In the genomic region with DNA sequence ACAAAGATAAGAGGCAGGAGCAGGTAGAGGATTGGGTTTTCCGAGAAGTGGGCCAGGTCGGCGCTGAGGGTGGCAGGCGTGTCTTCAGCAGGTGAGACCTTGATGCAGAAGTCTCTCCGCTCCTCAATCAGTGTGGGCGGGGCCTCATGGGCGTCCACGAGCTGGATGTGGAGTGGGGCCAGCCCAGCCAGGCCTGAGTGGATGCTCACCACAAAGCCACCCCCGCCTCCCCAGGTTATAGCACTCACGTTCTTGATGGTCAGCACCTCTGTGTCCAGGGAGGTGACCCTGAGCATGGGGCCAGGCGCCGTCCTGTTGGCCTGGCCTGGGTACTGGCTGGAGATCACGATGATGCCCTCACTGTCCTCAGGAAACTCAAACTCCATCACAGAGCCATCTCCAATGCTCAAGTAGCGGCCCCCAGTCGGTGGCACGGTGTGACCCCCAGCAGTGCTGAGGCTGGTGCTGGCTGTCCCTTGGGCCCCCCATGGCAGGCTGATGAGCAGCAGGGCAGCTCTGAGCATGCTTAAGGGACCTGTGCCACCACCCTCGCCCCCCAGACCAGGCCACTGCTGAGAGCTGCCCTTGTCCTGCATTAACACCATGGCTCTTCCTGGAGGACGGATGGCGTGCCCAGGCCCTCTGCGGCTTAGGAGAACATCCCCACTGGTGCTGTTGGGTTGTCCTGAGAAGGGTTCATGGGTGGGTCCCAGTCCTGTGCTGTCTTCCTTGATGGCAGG, we compare ENCODE assay signal across 19 cellular contexts. TPM values are rescaled to one million over a fixed set of nuclear protein-coding genes. Genes with fewer than 3 reads are reported as not detected.
DNase-seq lines count a peak whose midpoint lies in the region; ATAC-seq, FAIRE-seq and TF ChIP-seq lines count a peak whose summit lies in the region.
"Had no signal": no experiment of that assay in that cellular context is flagged by ENCODE, and none has a peak within 500 bp of the region (broad histone marks: within the 10 kb centered on the region; RNA-seq: fewer than 3 reads in every experiment).

No MANE protein-coding gene starts in this region.

- no peaks in the 10 kb centered on the region for H3K36me3 ChIP-seq in CD4-positive, alpha-beta memory T cell (ENCODE audit: insufficient read depth, low read length)
- H3K36me3 ChIP-seq in HEK293 (ENCODE audit: control insufficient read depth in 2 of 2, insufficient read depth in 1 of 2, low read length in 2 of 2) (peaks cover 0 to 36% of the 10 kb centered on the region in 2 experiments; a peak in 1 of 3 replicates), ascending aorta (peaks cover 0 to 6% of the 10 kb centered on the region in 2 donors), HepG2 (replicated peaks in 1 of 2; ENCODE audit: control insufficient read depth in 1 of 2, insufficient read depth in 2 of 2, low read length in 2 of 2) (no peaks in the 10 kb centered on the region; a peak in 1 of 5 replicates)
- H3K36me3 ChIP-seq: cardiac muscle cell, thyroid gland had no signal

- H3K9ac ChIP-seq in HepG2 (ENCODE audit: insufficient read depth, low read depth, low read length) = no peak overlapping the region

- H3K27me3 Mint-ChIP-seq in CD4-positive, alpha-beta memory T cell = no peaks in the 10 kb centered on the region
- no peaks in the 10 kb centered on the region for H3K27me3 Mint-ChIP-seq in natural killer cell (ENCODE audit: low read depth in 2 of 2)

- peak overlapping the region in 6 of 7 donors; percentile 22 to 90 (median 68) for H3K27ac Mint-ChIP-seq in CD4-positive, alpha-beta memory T cell
- H3K27ac Mint-ChIP-seq in natural killer cell = peak overlapping the region; percentile 73 to 93

- no peaks in the 10 kb centered on the region for H3K27me3 ChIP-seq in CD4-positive, alpha-beta memory T cell (ENCODE audit: insufficient read depth, low read length)
- H3K27me3 ChIP-seq in ascending aorta (no peaks in the 10 kb centered on the region), HepG2 (ENCODE audit: control insufficient read depth in 1 of 2, insufficient read depth in 2 of 2, low read length in 2 of 2) (no peaks in the 10 kb centered on the region)
- H3K27me3 ChIP-seq: cardiac muscle cell, thyroid gland had no signal

- TF ChIP-seq EP300 in HepG2 (IDR thresholded peaks at IDR 0.05; ENCODE audit: low read depth in 2 of 2, low read length in 2 of 2) = no peak
- TF ChIP-seq EP300 in HepG2 (CRISPR knock-in tag; IDR thresholded peaks at IDR 0.05; ENCODE audit: borderline replicate concordance) = no peak

- no peak for DNase-seq in CD4-positive, alpha-beta memory T cell
- DNase-seq in ascending aorta (ENCODE audit: low spot score in 2 of 2) (no peak), natural killer cell (no peak), HCEC 1CT (no peak), HepG2 (ENCODE audit: low spot score) (no peak), D341Med (ENCODE audit: low spot score) (no peak)
- DNase-seq: activated CD4-positive, alpha-beta T cell treated with anti-CD3 and anti-CD28 coated beads for 48 hours; activated gamma-delta T cell treated with Interleukin-2 at 50 U/mL for 16 hours; GDM1; head of caudate nucleus; NCI-H187; NCI-H510A; psoas muscle; thyroid gland had no signal

- peaks cover 5 to 41% (median 16%) of the 10 kb centered on the region in 4 donors for H3K4me1 Mint-ChIP-seq in CD4-positive, alpha-beta memory T cell
- peaks cover 15 to 17% of the 10 kb centered on the region in 2 donors for H3K4me1 Mint-ChIP-seq in natural killer cell

- H3K36me3 Mint-ChIP-seq in CD4-positive, alpha-beta memory T cell = peaks cover 0 to 7% of the 10 kb centered on the region in 2 donors
- no peaks in the 10 kb centered on the region for H3K36me3 Mint-ChIP-seq in natural killer cell

- no peak for ATAC-seq in natural killer cell
- no peak for ATAC-seq in HepG2
- no peak for ATAC-seq in HG03469 (IDR thresholded peaks at IDR 0.05; ENCODE audit: unreplicated experiment)
- ATAC-seq: Panc1, psoas muscle had no signal

- no CpG with 5 or more reads among the region's 20 CpGs for WGBS in HepG2 (ENCODE audit: low lambda C conversion rate)

- CTCF ChIA-PET in CD4-positive, alpha-beta memory T cell (lab: Charles Lee; ENCODE audit: partially characterized antibody) = interaction anchor here (1.5 to 3.4 kb wide), 2 partner anchors 39 to 60 kb away, joined by 4 to 10 read pairs; partner anchors contain the start of gene ATP6AP1
- CTCF ChIA-PET in HEK293 (lab: Yijun Ruan, JAX) (interaction anchor here (1.0 to 2.5 kb wide), 3 partner anchors 11 to 38 kb away, joined by 3 to 8 read pairs (median 6); no protein-coding TSS in a partner anchor), HepG2 (lab: Yijun Ruan, JAX; ENCODE audit: low intra/inter-chr PET ratio, low total read pairs) (no interaction called here)

- no TSS peak for BruUV-seq in HepG2 (replicated peaks; lab: Mats Ljungman, UMichigan)

- H3K79me2 ChIP-seq in HepG2 (ENCODE audit: insufficient read depth, low read length) = no peaks in the 10 kb centered on the region

- peaks cover 44% of the 10 kb centered on the region for H3K4me1 ChIP-seq in CD4-positive, alpha-beta memory T cell (ENCODE audit: insufficient read depth, low read length)
- H3K4me1 ChIP-seq in HEK293 (ENCODE audit: control insufficient read depth, insufficient read depth, low read length) = no peaks in the 10 kb centered on the region; the same call in 1 of the 2 replicates
- peaks cover 0 to 11% of the 10 kb centered on the region in 2 donors for H3K4me1 ChIP-seq in ascending aorta
- peaks cover 27% of the 10 kb centered on the region for H3K4me1 ChIP-seq in HepG2 (ENCODE audit: insufficient read depth, low read length)

- no peak overlapping the region for H3K27ac ChIP-seq in CD4-positive, alpha-beta memory T cell (ENCODE audit: low read depth, low read length)
- H3K27ac ChIP-seq in HEK293 (ENCODE audit: extremely low read depth, low read depth, low read length) (no peak overlapping the region), ascending aorta (peak overlapping the region; percentile 88 to 97), HepG2 (ENCODE audit: extremely low read length, insufficient read depth, low read length) (no peak overlapping the region)
- H3K27ac ChIP-seq: cardiac muscle cell, thyroid gland had no signal

- intact Hi-C loops in CD4-positive, alpha-beta memory T cell (cut with micrococcal nuclease) = no loop called here
- intact Hi-C loops in ascending aorta (cut with DNase I) = loop anchor here (5.0 kb wide), 1 partner anchor 44 kb away; no protein-coding TSS in a partner anchor
- intact Hi-C loops in natural killer cell (cut with micrococcal nuclease) = no loop called here
- intact Hi-C loops in HepG2 (cut with micrococcal nuclease; ENCODE audit: unreplicated experiment) = no loop called here

- no peaks in the 10 kb centered on the region for H4K20me1 ChIP-seq in HepG2 (ENCODE audit: insufficient read depth, low read length)

- no peaks in the 10 kb centered on the region for H3K9me3 Mint-ChIP-seq in CD4-positive, alpha-beta memory T cell
- no peaks in the 10 kb centered on the region for H3K9me3 Mint-ChIP-seq in natural killer cell
- H3K9me3 Mint-ChIP-seq: T-helper 1 cell treated with Interleukin-12 subunit alpha and Interleukin-12 subunit beta and Interleukin-4 antibody, amounts not matched to agents 30 μg/mL and 1 μg/mL, for 36 hours had no signal

- FAIRE-seq in HepG2 (lab: Jason Lieb, UNC) = no peak

- TF ChIP-seq CTCF in HEK293 (tag by site-specific recombination; IDR thresholded peaks at IDR 0.05) (no peak), ascending aorta (IDR thresholded peaks at IDR 0.05) (no peak), natural killer cell (IDR thresholded peaks at IDR 0.05) (no peak), HepG2 (CRISPR knock-in tag; IDR thresholded peaks at IDR 0.05) (no peak)

- no peaks in the 10 kb centered on the region for H3K9me3 ChIP-seq in CD4-positive, alpha-beta memory T cell (ENCODE audit: control insufficient read depth in 1 of 2, low read length in 2 of 2)
- H3K9me3 ChIP-seq in HEK293 (ENCODE audit: control insufficient read depth, insufficient read depth, low read depth, low read length) (no peaks in the 10 kb centered on the region; the same call in 1 of the 2 replicates), ascending aorta (no peaks in the 10 kb centered on the region), HepG2 (ENCODE audit: low read length) (no peaks in the 10 kb centered on the region)
- H3K9me3 ChIP-seq: psoas muscle, thyroid gland had no signal

- no peak overlapping the region for H3K4me3 ChIP-seq in CD4-positive, alpha-beta memory T cell (ENCODE audit: low read length in 2 of 2)
- H3K4me3 ChIP-seq in HEK293 (ENCODE audit: low read depth, low read length) (no peak overlapping the region), ascending aorta (no peak overlapping the region), HepG2 (replicated peaks in 1 of 3; ENCODE audit: insufficient read depth in 1 of 3, low read depth in 2 of 3, low read length in 3 of 3) (no peak overlapping the region)
- H3K4me3 ChIP-seq: cardiac muscle cell, thyroid gland had no signal

- TF ChIP-seq POLR2A in HepG2 (IDR thresholded peaks at IDR 0.05; ENCODE audit: insufficient read depth in 1 of 2, low read depth in 2 of 2, low read length in 2 of 2) = no peak

- H2AFZ ChIP-seq in HepG2 (ENCODE audit: low read length) = no peak overlapping the region

- peak overlapping the region in 6 of 8 donors; percentile 21 to 89 (median 46) for H3K4me3 Mint-ChIP-seq in CD4-positive, alpha-beta memory T cell
- peak overlapping the region; percentile 58 for H3K4me3 Mint-ChIP-seq in natural killer cell

- no peak overlapping the region for H3K4me2 ChIP-seq in HepG2 (ENCODE audit: low read depth, low read length)

- TF ChIP-seq RAD21 in HepG2 (CRISPR knock-in tag; IDR thresholded peaks at IDR 0.05) = no peak

- POLR2A ChIA-PET in CD4-positive, alpha-beta memory T cell (lab: Charles Lee; ENCODE audit: partially characterized antibody) = interaction anchor here (0.7 to 8.9 kb wide), 10 partner anchors 8 to 139 kb away, joined by 3 to 111 read pairs (median 26); partner anchors contain the start of genes FAM3A, LAGE3, PLXNA3 and RPL10
- POLR2A ChIA-PET in HEK293 (lab: Yijun Ruan, JAX) = interaction anchor here (2.2 to 2.5 kb wide), 4 partner anchors 10 to 90 kb away, joined by 9 to 21 read pairs (median 13); partner anchors contain the start of genes DNASE1L1, LAGE3 and RPL10
- POLR2A ChIA-PET in HepG2 (lab: Yijun Ruan, JAX) = interaction anchor here (2.7 to 3.2 kb wide), 4 partner anchors 28 to 90 kb away, joined by 13 to 31 read pairs (median 18); partner anchors contain the start of genes FAM3A and RPL10

- in situ Hi-C loops in HepG2 (cut with HindIII; ENCODE audit: extremely low pct_ligation_motif_present, low pct_unique_long_range_greater_than_20kb) = no loop called here

RNA-seq across cellular contexts. Expression of gene SLC10A3, which starts 1.9 kb away (rescaled TPM):
- total RNA-seq in CD4-positive, alpha-beta memory T cell = 10 to 100 TPM; 22.5 to 23.7 TPM
- polyA plus RNA-seq in CD4-positive, alpha-beta memory T cell = 10 to 100 TPM; 61.4 to 62.3 TPM
- total RNA-seq in ascending aorta (66.2 TPM), natural killer cell (10 to 100 TPM; 26.5 to 42.1 (median 31.8) TPM), HepG2 (2016; rRNA removed; fragmentation: Illumina TruSeq; extraction: Trizol) (10.1 and 10.8 TPM in 2 replicates)
- 9.0 and 10.7 TPM in 2 replicates for total RNA-seq in HepG2 (2016; cell fraction: cytosol; rRNA removed; fragmentation: Illumina TruSeq; extraction: Trizol; ENCODE audit: low read depth)
- total RNA-seq in HepG2 (2016; cell fraction: insoluble cytoplasmic fraction; rRNA removed; fragmentation: Illumina TruSeq; extraction: Trizol) = 7.1 and 10.6 TPM in 2 replicates
- total RNA-seq in HepG2 (2016; cell fraction: membrane; rRNA removed; fragmentation: Illumina TruSeq; extraction: Trizol) = 19.7 and 23.5 TPM in 2 replicates
- 5.5 and 5.9 TPM in 2 replicates for total RNA-seq in HepG2 (2016; cell fraction: nucleus; rRNA removed; fragmentation: Illumina TruSeq; extraction: Trizol)
- polyA plus RNA-seq in HepG2 (2011; rRNA removed) = 11.5 and 13.7 TPM in 2 replicates
- 12.8 and 15.4 TPM in 2 replicates for polyA plus RNA-seq in HepG2 (2011; cell fraction: cytosol; rRNA removed)
- 12.0 and 13.6 TPM in 2 replicates for polyA plus RNA-seq in HepG2 (2011; cell fraction: nucleus; rRNA removed)
- polyA plus RNA-seq in HepG2 (2012) = 7.8 and 12.5 TPM in 2 replicates
- 16.2 and 21.3 TPM in 2 replicates for polyA plus RNA-seq in HepG2 (2016; cell fraction: cytosol; fragmentation: Illumina TruSeq; extraction: Trizol; ENCODE audit: low read depth)
- 14.1 and 15.3 TPM in 2 replicates for polyA plus RNA-seq in HepG2 (2016; cell fraction: insoluble cytoplasmic fraction; fragmentation: Illumina TruSeq; extraction: Trizol; ENCODE audit: low read depth)
- polyA plus RNA-seq in HepG2 (2016; cell fraction: membrane; fragmentation: Illumina TruSeq; extraction: Trizol; ENCODE audit: low read depth) = 27.8 and 30.6 TPM in 2 replicates
- 13.1 TPM in 2 replicates for polyA plus RNA-seq in HepG2 (2016; cell fraction: nucleus; fragmentation: Illumina TruSeq; extraction: Trizol; ENCODE audit: insufficient read depth, low read depth)
- polyA minus RNA-seq in HepG2 (2011; rRNA and poly(A)+ RNA removed; ENCODE audit: low replicate concordance) = 21.1 and 41.7 TPM in 2 replicates
- polyA minus RNA-seq in HepG2 (2011; cell fraction: cytosol; rRNA and poly(A)+ RNA removed) = 6.5 and 11.1 TPM in 2 replicates
- 2.3 and 2.5 TPM in 2 replicates for polyA minus RNA-seq in HepG2 (2011; cell fraction: nucleus; rRNA and poly(A)+ RNA removed)

RNA-seq across cellular contexts. Expression of gene UBL4A, which starts 2.1 kb away (rescaled TPM):
- 10 to 100 TPM; 33.2 to 41.3 TPM for total RNA-seq in CD4-positive, alpha-beta memory T cell
- 10 to 100 TPM; 56.9 to 66.8 TPM for polyA plus RNA-seq in CD4-positive, alpha-beta memory T cell
- total RNA-seq in ascending aorta (127 TPM), natural killer cell (10 to 100 TPM; 11.7 to 22.4 (median 17.6) TPM), HepG2 (2016; rRNA removed; fragmentation: Illumina TruSeq; extraction: Trizol) (25.5 and 29.1 TPM in 2 replicates)
- total RNA-seq in HepG2 (2016; cell fraction: cytosol; rRNA removed; fragmentation: Illumina TruSeq; extraction: Trizol; ENCODE audit: low read depth) = 11.4 and 12.2 TPM in 2 replicates
- 26.5 and 28.9 TPM in 2 replicates for total RNA-seq in HepG2 (2016; cell fraction: insoluble cytoplasmic fraction; rRNA removed; fragmentation: Illumina TruSeq; extraction: Trizol)
- 32.1 and 33.9 TPM in 2 replicates for total RNA-seq in HepG2 (2016; cell fraction: membrane; rRNA removed; fragmentation: Illumina TruSeq; extraction: Trizol)
- total RNA-seq in HepG2 (2016; cell fraction: nucleus; rRNA removed; fragmentation: Illumina TruSeq; extraction: Trizol) = 10.4 and 12.9 TPM in 2 replicates
- 16.8 and 21.7 TPM in 2 replicates for polyA plus RNA-seq in HepG2 (2011; rRNA removed)
- 20.9 and 32.4 TPM in 2 replicates for polyA plus RNA-seq in HepG2 (2011; cell fraction: cytosol; rRNA removed)
- 11.5 and 13.8 TPM in 2 replicates for polyA plus RNA-seq in HepG2 (2011; cell fraction: nucleus; rRNA removed)
- 14.3 and 16.6 TPM in 2 replicates for polyA plus RNA-seq in HepG2 (2012)
- 12.8 and 14.0 TPM in 2 replicates for polyA plus RNA-seq in HepG2 (2016; cell fraction: cytosol; fragmentation: Illumina TruSeq; extraction: Trizol; ENCODE audit: low read depth)
- 21.9 and 28.0 TPM in 2 replicates for polyA plus RNA-seq in HepG2 (2016; cell fraction: insoluble cytoplasmic fraction; fragmentation: Illumina TruSeq; extraction: Trizol; ENCODE audit: low read depth)
- polyA plus RNA-seq in HepG2 (2016; cell fraction: membrane; fragmentation: Illumina TruSeq; extraction: Trizol; ENCODE audit: low read depth) = 24.6 and 26.6 TPM in 2 replicates
- 17.4 and 20.6 TPM in 2 replicates for polyA plus RNA-seq in HepG2 (2016; cell fraction: nucleus; fragmentation: Illumina TruSeq; extraction: Trizol; ENCODE audit: insufficient read depth, low read depth)
- polyA minus RNA-seq in HepG2 (2011; rRNA and poly(A)+ RNA removed; ENCODE audit: low replicate concordance) = 32.9 and 96.4 TPM in 2 replicates
- polyA minus RNA-seq in HepG2 (2011; cell fraction: cytosol; rRNA and poly(A)+ RNA removed) = 13.2 and 18.6 TPM in 2 replicates
- 3.0 and 4.6 TPM in 2 replicates for polyA minus RNA-seq in HepG2 (2011; cell fraction: nucleus; rRNA and poly(A)+ RNA removed)

RNA-seq across cellular contexts. Expression of gene LAGE3, which starts 9.4 kb away (rescaled TPM):
- 10 to 100 TPM; 18.5 to 19.3 TPM for total RNA-seq in CD4-positive, alpha-beta memory T cell
- polyA plus RNA-seq in CD4-positive, alpha-beta memory T cell = 10 to 100 TPM; 46.0 to 58.0 TPM
- total RNA-seq in ascending aorta (52.0 TPM), natural killer cell (10 to 100 TPM; 10.8 to 12.5 (median 10.9) TPM), HepG2 (2016; rRNA removed; fragmentation: Illumina TruSeq; extraction: Trizol) (12.7 and 13.0 TPM in 2 replicates)
- total RNA-seq in HepG2 (2016; cell fraction: cytosol; rRNA removed; fragmentation: Illumina TruSeq; extraction: Trizol; ENCODE audit: low read depth) = 13.1 and 15.3 TPM in 2 replicates
- total RNA-seq in HepG2 (2016; cell fraction: insoluble cytoplasmic fraction; rRNA removed; fragmentation: Illumina TruSeq; extraction: Trizol) = 11.6 and 13.1 TPM in 2 replicates
- 15.6 and 16.5 TPM in 2 replicates for total RNA-seq in HepG2 (2016; cell fraction: membrane; rRNA removed; fragmentation: Illumina TruSeq; extraction: Trizol)
- total RNA-seq in HepG2 (2016; cell fraction: nucleus; rRNA removed; fragmentation: Illumina TruSeq; extraction: Trizol) = 4.3 and 4.5 TPM in 2 replicates
- 7.6 and 10.0 TPM in 2 replicates for polyA plus RNA-seq in HepG2 (2011; rRNA removed)
- 7.3 and 14.8 TPM in 2 replicates for polyA plus RNA-seq in HepG2 (2011; cell fraction: cytosol; rRNA removed)
- 4.4 and 4.8 TPM in 2 replicates for polyA plus RNA-seq in HepG2 (2011; cell fraction: nucleus; rRNA removed)
- 6.6 and 7.8 TPM in 2 replicates for polyA plus RNA-seq in HepG2 (2012)
- 14.7 and 17.5 TPM in 2 replicates for polyA plus RNA-seq in HepG2 (2016; cell fraction: cytosol; fragmentation: Illumina TruSeq; extraction: Trizol; ENCODE audit: low read depth)
- 13.0 and 13.7 TPM in 2 replicates for polyA plus RNA-seq in HepG2 (2016; cell fraction: insoluble cytoplasmic fraction; fragmentation: Illumina TruSeq; extraction: Trizol; ENCODE audit: low read depth)
- 12.6 and 15.5 TPM in 2 replicates for polyA plus RNA-seq in HepG2 (2016; cell fraction: membrane; fragmentation: Illumina TruSeq; extraction: Trizol; ENCODE audit: low read depth)
- 5.3 and 9.9 TPM in 2 replicates for polyA plus RNA-seq in HepG2 (2016; cell fraction: nucleus; fragmentation: Illumina TruSeq; extraction: Trizol; ENCODE audit: insufficient read depth, low read depth)
- polyA minus RNA-seq in HepG2 (2011; rRNA and poly(A)+ RNA removed; ENCODE audit: low replicate concordance) = 5.9 and 21.7 TPM in 2 replicates
- polyA minus RNA-seq in HepG2 (2011; cell fraction: cytosol; rRNA and poly(A)+ RNA removed) = 2.9 and 3.0 TPM in 2 replicates
- polyA minus RNA-seq in HepG2 (2011; cell fraction: nucleus; rRNA and poly(A)+ RNA removed) = 0.90 TPM in 1 of 2 replicates, not detected in the other

RNA-seq across cellular contexts. Expression of gene FAM3A, which starts 27.5 kb away (rescaled TPM):
- 10 to 100 TPM; 51.0 to 51.8 TPM for total RNA-seq in CD4-positive, alpha-beta memory T cell
- 10 to 100 TPM; 18.4 to 20.2 TPM for polyA plus RNA-seq in CD4-positive, alpha-beta memory T cell
- 69.9 TPM for total RNA-seq in ascending aorta
- total RNA-seq in natural killer cell = 10 to 100 TPM; 31.1 to 38.0 (median 37.3) TPM
- 6.7 and 11.2 TPM in 2 replicates for total RNA-seq in HepG2 (2016; rRNA removed; fragmentation: Illumina TruSeq; extraction: Trizol)
- 6.0 and 6.7 TPM in 2 replicates for total RNA-seq in HepG2 (2016; cell fraction: cytosol; rRNA removed; fragmentation: Illumina TruSeq; extraction: Trizol; ENCODE audit: low read depth)
- total RNA-seq in HepG2 (2016; cell fraction: insoluble cytoplasmic fraction; rRNA removed; fragmentation: Illumina TruSeq; extraction: Trizol) = 6.9 and 11.7 TPM in 2 replicates
- total RNA-seq in HepG2 (2016; cell fraction: membrane; rRNA removed; fragmentation: Illumina TruSeq; extraction: Trizol) = 11.4 and 13.2 TPM in 2 replicates
- total RNA-seq in HepG2 (2016; cell fraction: nucleus; rRNA removed; fragmentation: Illumina TruSeq; extraction: Trizol) = 8.6 and 11.3 TPM in 2 replicates
- 22.7 and 26.0 TPM in 2 replicates for polyA plus RNA-seq in HepG2 (2011; rRNA removed)
- polyA plus RNA-seq in HepG2 (2011; cell fraction: cytosol; rRNA removed) = 20.0 and 31.3 TPM in 2 replicates
- 76.1 and 87.3 TPM in 2 replicates for polyA plus RNA-seq in HepG2 (2011; cell fraction: nucleus; rRNA removed)
- 11.8 and 16.0 TPM in 2 replicates for polyA plus RNA-seq in HepG2 (2012)
- 9.5 and 10.6 TPM in 2 replicates for polyA plus RNA-seq in HepG2 (2016; cell fraction: cytosol; fragmentation: Illumina TruSeq; extraction: Trizol; ENCODE audit: low read depth)
- polyA plus RNA-seq in HepG2 (2016; cell fraction: insoluble cytoplasmic fraction; fragmentation: Illumina TruSeq; extraction: Trizol; ENCODE audit: low read depth) = 6.1 and 11.2 TPM in 2 replicates
- 11.5 and 11.8 TPM in 2 replicates for polyA plus RNA-seq in HepG2 (2016; cell fraction: membrane; fragmentation: Illumina TruSeq; extraction: Trizol; ENCODE audit: low read depth)
- 22.0 and 23.9 TPM in 2 replicates for polyA plus RNA-seq in HepG2 (2016; cell fraction: nucleus; fragmentation: Illumina TruSeq; extraction: Trizol; ENCODE audit: insufficient read depth, low read depth)
- 22.5 and 32.8 TPM in 2 replicates for polyA minus RNA-seq in HepG2 (2011; rRNA and poly(A)+ RNA removed; ENCODE audit: low replicate concordance)
- polyA minus RNA-seq in HepG2 (2011; cell fraction: cytosol; rRNA and poly(A)+ RNA removed) = 9.7 and 11.3 TPM in 2 replicates
- 5.7 and 7.8 TPM in 2 replicates for polyA minus RNA-seq in HepG2 (2011; cell fraction: nucleus; rRNA and poly(A)+ RNA removed)

RNA-seq across cellular contexts. Expression of gene PLXNA3, which starts 30.4 kb away (rescaled TPM):
- 10 to 100 TPM; 78.8 to 90.3 TPM for total RNA-seq in CD4-positive, alpha-beta memory T cell
- polyA plus RNA-seq in CD4-positive, alpha-beta memory T cell = 1 to 10 TPM in 1 of 2 donors, under 1 TPM in 1; 0.29 to 1.2 TPM
- 10.0 TPM for total RNA-seq in ascending aorta
- 10 to 100 TPM; 20.8 to 34.3 (median 32.2) TPM for total RNA-seq in natural killer cell
- 0.90 and 5.8 TPM in 2 replicates for total RNA-seq in HepG2 (2016; rRNA removed; fragmentation: Illumina TruSeq; extraction: Trizol)
- 1.4 and 2.4 TPM in 2 replicates for total RNA-seq in HepG2 (2016; cell fraction: cytosol; rRNA removed; fragmentation: Illumina TruSeq; extraction: Trizol; ENCODE audit: low read depth)
- total RNA-seq in HepG2 (2016; cell fraction: insoluble cytoplasmic fraction; rRNA removed; fragmentation: Illumina TruSeq; extraction: Trizol) = 1.5 and 4.7 TPM in 2 replicates
- total RNA-seq in HepG2 (2016; cell fraction: membrane; rRNA removed; fragmentation: Illumina TruSeq; extraction: Trizol) = 1.5 and 2.0 TPM in 2 replicates
- 5.8 and 9.4 TPM in 2 replicates for total RNA-seq in HepG2 (2016; cell fraction: nucleus; rRNA removed; fragmentation: Illumina TruSeq; extraction: Trizol)
- polyA plus RNA-seq in HepG2 (2011; rRNA removed) = 20.6 and 26.3 TPM in 2 replicates
- 5.3 and 6.9 TPM in 2 replicates for polyA plus RNA-seq in HepG2 (2011; cell fraction: cytosol; rRNA removed)
- polyA plus RNA-seq in HepG2 (2011; cell fraction: nucleus; rRNA removed) = 197 and 290 TPM in 2 replicates
- polyA plus RNA-seq in HepG2 (2012) = 15.1 and 20.7 TPM in 2 replicates
- 0.36 and 0.64 TPM in 2 replicates for polyA plus RNA-seq in HepG2 (2016; cell fraction: cytosol; fragmentation: Illumina TruSeq; extraction: Trizol; ENCODE audit: low read depth)
- 2.1 and 4.1 TPM in 2 replicates for polyA plus RNA-seq in HepG2 (2016; cell fraction: insoluble cytoplasmic fraction; fragmentation: Illumina TruSeq; extraction: Trizol; ENCODE audit: low read depth)
- 1.6 and 2.6 TPM in 2 replicates for polyA plus RNA-seq in HepG2 (2016; cell fraction: membrane; fragmentation: Illumina TruSeq; extraction: Trizol; ENCODE audit: low read depth)
- 56.9 and 70.7 TPM in 2 replicates for polyA plus RNA-seq in HepG2 (2016; cell fraction: nucleus; fragmentation: Illumina TruSeq; extraction: Trizol; ENCODE audit: insufficient read depth, low read depth)
- polyA minus RNA-seq in HepG2 (2011; rRNA and poly(A)+ RNA removed; ENCODE audit: low replicate concordance) = 13.0 and 37.1 TPM in 2 replicates
- 7.5 and 14.2 TPM in 2 replicates for polyA minus RNA-seq in HepG2 (2011; cell fraction: cytosol; rRNA and poly(A)+ RNA removed)
- 36.8 and 42.5 TPM in 2 replicates for polyA minus RNA-seq in HepG2 (2011; cell fraction: nucleus; rRNA and poly(A)+ RNA removed)

Comparison
In these comparisons a context has a peak if more than half of its experiments do, and no peak if none do; other contexts are left out.
1. H3K27ac ChIP-seq: peak in ascending aorta (2 of 2); none in CD4-positive, alpha-beta memory T cell (single experiment), HEK293 (single experiment) and HepG2 (single experiment).